Comparison of ENCODE assay signal across 8 cellular contexts in the genomic region with DNA sequence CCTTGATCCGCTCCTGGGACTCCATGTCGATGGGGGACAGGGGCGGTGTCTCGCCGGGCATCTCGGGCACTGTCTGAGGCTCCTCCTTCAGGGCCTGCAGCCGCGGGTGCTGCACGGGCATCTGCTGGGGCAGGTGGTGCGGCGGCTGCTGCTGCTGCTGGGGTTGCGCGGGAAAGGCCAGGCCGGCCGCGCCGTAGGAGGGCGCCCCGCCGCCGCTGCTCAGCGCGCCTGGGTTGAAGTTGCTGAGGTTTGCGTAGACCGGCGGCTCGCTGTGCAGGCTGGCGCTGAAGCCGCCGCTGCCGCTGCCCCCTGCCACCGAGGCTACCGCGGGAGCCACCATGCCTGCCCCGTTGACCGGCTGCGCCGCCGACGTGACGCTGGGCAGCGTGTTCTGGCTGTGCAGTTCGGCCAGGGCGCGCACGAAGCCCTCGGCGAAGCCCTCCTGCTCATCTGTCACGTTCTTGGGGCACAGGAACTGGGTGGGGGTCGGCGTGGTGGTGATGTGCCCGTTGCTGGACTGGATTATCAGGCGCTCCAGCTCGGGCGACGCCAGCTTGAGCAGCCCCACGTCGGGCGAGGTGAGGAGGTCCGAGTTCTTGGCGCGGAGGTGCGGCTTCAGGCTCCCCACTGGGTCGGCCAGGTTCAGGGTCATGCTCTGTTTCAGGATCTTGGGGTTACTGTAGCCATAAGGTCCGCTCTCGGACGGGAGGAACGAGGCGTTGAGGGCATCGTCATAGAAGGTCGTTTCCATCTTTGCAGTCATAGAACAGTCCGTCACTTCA. TPM values are rescaled to one million over a fixed set of nuclear protein-coding genes. Genes with fewer than 3 reads are reported as not detected.
DNase-seq lines count a peak whose midpoint lies in the region; ATAC-seq, FAIRE-seq and TF ChIP-seq lines count a peak whose summit lies in the region.

No MANE protein-coding gene starts in this region.

- no peaks in the 10 kb centered on the region for H3K9me3 ChIP-seq in testis

- peak overlapping the region; percentile 74 to 86 for H3K4me3 ChIP-seq in testis

- no peaks in the 10 kb centered on the region for H3K36me3 ChIP-seq in testis (ENCODE audit: low read depth, missing control alignments)

- intact Hi-C loops in testis (cut with DNase I; ENCODE audit: low total_unique reads) = loop anchor here (10.0 kb wide), 3 partner anchors 122 to 922 kb away; a partner anchor contains a TSS

- FAIRE-seq in RCC 7860 (lab: Jason Lieb, UNC) = no peak

- peaks cover 14% of the 10 kb centered on the region for H3K4me1 ChIP-seq in testis

- H3K27me3 ChIP-seq in testis = no peaks in the 10 kb centered on the region

- peak; percentile 16 for ATAC-seq in HG02759 (IDR thresholded peaks at IDR 0.05; ENCODE audit: unreplicated experiment)
- ATAC-seq in HG03139 (IDR thresholded peaks at IDR 0.05; ENCODE audit: unreplicated experiment) = no peak

- 0 to 1% methylated on average over 28 to 60 of the region's 72 CpGs for WGBS in testis, 2 donors

- DNase-seq in DMS53 treated with DMSO at 0.1 percent for 48 hours (lab: John Stamatoyannopoulos, UW; ENCODE audit: unreplicated experiment) (peak; percentile 78), RCC 7860 (ENCODE audit: low spot score) (peak; percentile 9), globus pallidus (ENCODE audit: low spot score) (peak; percentile 72), occipital lobe (lab: John Stamatoyannopoulos, UW) (peak; percentile 53), testis (peak; percentile 41)
- DNase-seq in activated naive CD4-positive, alpha-beta T cell treated with Interleukin-2 at 50 U/mL for 16 hours = peak; percentile 59

- H3K27ac ChIP-seq in testis = peak overlapping the region; percentile 99

- TF ChIP-seq CTCF in testis (IDR thresholded peaks at IDR 0.05) = no peak

- no peak for TF ChIP-seq POLR2A in testis (IDR thresholded peaks at IDR 0.05)

RNA-seq across cellular contexts. Expression of a gene that starts 1.3 kb away (rescaled TPM):
- total RNA-seq in occipital lobe = 76.1 TPM
- total RNA-seq in testis = 10 to 100 TPM; 60.6 to 67.8 TPM
- 40.9 TPM for polyA plus RNA-seq in testis (ENCODE audit: insufficient read depth, low read depth, low replicate concordance)

Comparison
In these comparisons a context has a peak if more than half of its experiments do, and no peak if none do; other contexts are left out.
1. DNase-seq: peak in every context shown above with its lines; median percentile 78 in DMS53 treated with DMSO at 0.1 percent for 48 hours; 72 in globus pallidus; 59 in activated naive CD4-positive, alpha-beta T cell treated with Interleukin-2 at 50 U/mL for 16 hours; 53 in occipital lobe; 41 in testis; 9 in RCC 7860.